ENCODE assay signal across 30 cellular contexts in the genomic region with DNA sequence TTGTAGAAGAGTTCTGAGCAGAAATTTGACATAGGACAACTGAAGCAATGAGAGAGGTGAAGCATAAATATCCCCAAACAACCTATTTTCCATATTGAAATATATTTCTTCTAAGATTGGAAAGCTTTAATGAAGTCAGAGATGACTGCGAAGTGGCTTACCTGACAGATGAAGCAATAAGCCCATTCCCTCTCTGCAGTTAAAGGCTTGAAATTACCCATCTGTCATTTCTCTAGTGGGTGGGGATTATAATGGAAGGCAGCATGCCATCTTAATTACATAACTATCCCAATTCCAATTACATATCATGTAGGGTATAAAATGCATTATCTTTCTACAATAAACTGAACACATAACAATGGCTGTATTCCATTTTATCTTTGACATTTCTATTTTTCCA.
"Had no signal": no experiment of that assay in that cellular context is flagged by ENCODE, and none has a peak within 500 bp of the region (broad histone marks: within the 10 kb centered on the region; RNA-seq: fewer than 3 reads in every experiment).

No MANE protein-coding gene starts in this region.

- H3K79me2 ChIP-seq: hepatocyte had no signal

- H3K4me1 ChIP-seq: ascending aorta, breast epithelium, colonic mucosa, gastroesophageal sphincter, heart right ventricle had no signal

- H3K4me3 ChIP-seq: ascending aorta, breast epithelium, cardiac muscle cell, colonic mucosa, gastroesophageal sphincter, heart right ventricle, hepatocyte had no signal

- H3K4me2 ChIP-seq: hepatocyte had no signal

- H3K27me3 ChIP-seq: ascending aorta, breast epithelium, cardiac muscle cell, colonic mucosa, gastroesophageal sphincter, heart right ventricle, hepatocyte had no signal

- H3K27ac ChIP-seq: ascending aorta, breast epithelium, cardiac muscle cell, colonic mucosa, gastroesophageal sphincter, heart right ventricle, hepatocyte, WERI-Rb-1 had no signal

- H3K9me3 ChIP-seq: ascending aorta, colonic mucosa, gastroesophageal sphincter had no signal

- H3K36me3 ChIP-seq: ascending aorta, breast epithelium, cardiac muscle cell, colonic mucosa, gastroesophageal sphincter, heart right ventricle, WERI-Rb-1 had no signal

- DNase-seq: activated B cell treated with CpG ODN at 0.5 μM for 24 hours; activated CD4-positive, alpha-beta memory T cell treated with anti-CD3 and anti-CD28 coated beads for 36 hours; activated CD4-positive, alpha-beta T cell treated with anti-CD3 and anti-CD28 coated beads for 36 hours; activated CD4-positive, alpha-beta T cell treated with anti-CD3 and anti-CD28 coated beads, Interleukin-2, amount 10 ng/mL, durations not matched to agents 24 days and 14 days; activated CD4-positive, CD25-positive, alpha-beta regulatory T cell treated with anti-CD3 and anti-CD28 coated beads, Interleukin-2, amount 50 U/mL, for 72 hours; activated CD8-positive, alpha-beta memory T cell treated with anti-CD3 and anti-CD28 coated beads, Interleukin-2, amount 10 ng/mL, durations not matched to agents 7 days and 5 days; activated CD8-positive, alpha-beta memory T cell treated with anti-CD3 and anti-CD28 coated beads, Interleukin-2, amount 50 U/mL, for 4 hours; activated CD8-positive, alpha-beta T cell treated with anti-CD3 and anti-CD28 coated beads, Interleukin-2, amount 10 ng/mL, durations not matched to agents 7 days and 5 days; activated gamma-delta T cell; activated naive CD4-positive, alpha-beta T cell; activated naive CD4-positive, alpha-beta T cell treated with anti-CD3 and anti-CD28 coated beads, Interleukin-2, amount 10 ng/mL, durations not matched to agents 7 days and 5 days; activated naive CD8-positive, alpha-beta T cell treated with anti-CD3 and anti-CD28 coated beads, Interleukin-2, amount 10 ng/mL, durations not matched to agents 7 days and 5 days; activated T-cell treated with anti-CD3 and anti-CD28 coated beads, Interleukin-2, amount 50 U/mL, for 24 hours; activated T-cell treated with anti-CD3 and anti-CD28 coated beads, Interleukin-2, amount 50 U/mL, for 72 hours; central memory CD4-positive, alpha-beta T cell; cerebellar nuclear complex; colonic mucosa; effector CD8-positive, alpha-beta T cell; endodermal cell; foreskin fibroblast; heart right ventricle; T1000; WERI-Rb-1 had no signal

- H2AFZ ChIP-seq: hepatocyte had no signal

- ATAC-seq: activated CD4-positive, alpha-beta T cell treated with anti-CD3 and anti-CD28 coated beads for 36 hours; activated CD8-positive, alpha-beta memory T cell treated with anti-CD3 and anti-CD28 coated beads, Interleukin-2, amount 10 ng/mL, durations not matched to agents 7 days and 5 days; activated CD8-positive, alpha-beta T cell treated with anti-CD3 and anti-CD28 coated beads, Interleukin-2, amount 10 ng/mL, durations not matched to agents 7 days and 5 days; activated naive CD4-positive, alpha-beta T cell treated with anti-CD3 and anti-CD28 coated beads, Interleukin-2, amount 50 U/mL, for 72 hours; activated T-cell treated with anti-CD3 and anti-CD28 coated beads, Interleukin-2, amount 50 U/mL, for 72 hours; esophagus mucosa; gastroesophageal sphincter; heart right ventricle had no signal
